10 cellular contexts compared by ENCODE assay signal in genomic region chr12:113075137-113075683, GRCh38. TPM values are rescaled to one million over a fixed set of nuclear protein-coding genes. Genes with fewer than 3 reads are reported as not detected.
DNase-seq lines count a peak whose midpoint lies in the region; ATAC-seq, FAIRE-seq and TF ChIP-seq lines count a peak whose summit lies in the region.
"Had no signal": no experiment of that assay in that cellular context is flagged by ENCODE, and none has a peak within 500 bp of the region (broad histone marks: within the 10 kb centered on the region; RNA-seq: fewer than 3 reads in every experiment).

No MANE protein-coding gene starts in this region.

- no peak overlapping the region for H3K4me3 ChIP-seq in gastrocnemius medialis
- H3K4me3 ChIP-seq: cardiac muscle cell had no signal

- peaks cover 11 to 17% (median 16%) of the 10 kb centered on the region in 3 donors for H3K27me3 ChIP-seq in gastrocnemius medialis

- peak; percentile 100 for FAIRE-seq in GM19239 (lab: Jason Lieb, UNC)

- no peak overlapping the region for H3K27ac ChIP-seq in gastrocnemius medialis
- H3K27ac ChIP-seq: cardiac muscle cell had no signal

- ATAC-seq in HG02943 (IDR thresholded peaks at IDR 0.05; ENCODE audit: low read depth, unreplicated experiment) (peak; percentile 82), gastrocnemius medialis (no peak), sciatic nerve (no peak), left cardiac atrium (no peak)

- H3K4me1 ChIP-seq in gastrocnemius medialis, result no peaks in the 10 kb centered on the region

- H3K9me3 ChIP-seq in gastrocnemius medialis, result no peaks in the 10 kb centered on the region

- in situ Hi-C loops in gastrocnemius medialis (cut with MboI; ENCODE audit: low sequenced_read_pairs in 4 of 4), result no loop called here

- no peaks in the 10 kb centered on the region for H3K36me3 ChIP-seq in gastrocnemius medialis
- H3K36me3 ChIP-seq: cardiac muscle cell had no signal

- TF ChIP-seq POLR2A in gastrocnemius medialis (IDR thresholded peaks at IDR 0.05), result no peak

- TF ChIP-seq CTCF in GM10266 (IDR thresholded peaks at IDR 0.05; ENCODE audit: control insufficient read depth, insufficient read depth, low read depth, missing control alignments) (no peak), gastrocnemius medialis (IDR thresholded peaks at IDR 0.05 in 4 of 5, conservative IDR thresholded peaks at IDR 0.05 in 1 of 5) (no peak)

- DNase-seq in GM10266 (ENCODE audit: extremely low spot score), result peak; percentile 91
- peak; percentile 94 for DNase-seq in GM19239 (ENCODE audit: insufficient read length, low spot score)
- peak; percentile 62 for DNase-seq in RPMI8226
- no peak for DNase-seq in gastrocnemius medialis
- DNase-seq in OCI-M2 (lab: John Stamatoyannopoulos, UW; ENCODE audit: unreplicated experiment), result no peak
- no peak for DNase-seq in sciatic nerve (ENCODE audit: low spot score)
- DNase-seq in left cardiac atrium, result no peak
- DNase-seq: trophoblast cell had no signal

- intact Hi-C loops in gastrocnemius medialis (cut with DNase I; ENCODE audit: low total_unique reads), result no loop called here
- intact Hi-C loops in sciatic nerve (cut with DNase I), result no loop called here
- intact Hi-C loops in left cardiac atrium (cut with DNase I), result no loop called here

RNA-seq across cellular contexts. Expression of gene DTX1, which starts 18.7 kb away (rescaled TPM):
- total RNA-seq in gastrocnemius medialis (1 to 10 TPM in 1 of 4 donors, under 1 TPM in 3; 0.49 to 1.1 (median 0.77) TPM), sciatic nerve (10.1 TPM), left cardiac atrium (1 to 10 TPM; 6.3 to 9.8 TPM)

Comparison
In these comparisons a context has a peak if more than half of its experiments do, and no peak if none do; other contexts are left out.
1. DNase-seq: peak in GM10266 (single experiment), GM19239 (single experiment) and RPMI8226 (single experiment); none in gastrocnemius medialis (0 of 2), OCI-M2 (single experiment), sciatic nerve (single experiment) and left cardiac atrium (single experiment).